21 cellular contexts compared by ENCODE assay signal in the genomic region with DNA sequence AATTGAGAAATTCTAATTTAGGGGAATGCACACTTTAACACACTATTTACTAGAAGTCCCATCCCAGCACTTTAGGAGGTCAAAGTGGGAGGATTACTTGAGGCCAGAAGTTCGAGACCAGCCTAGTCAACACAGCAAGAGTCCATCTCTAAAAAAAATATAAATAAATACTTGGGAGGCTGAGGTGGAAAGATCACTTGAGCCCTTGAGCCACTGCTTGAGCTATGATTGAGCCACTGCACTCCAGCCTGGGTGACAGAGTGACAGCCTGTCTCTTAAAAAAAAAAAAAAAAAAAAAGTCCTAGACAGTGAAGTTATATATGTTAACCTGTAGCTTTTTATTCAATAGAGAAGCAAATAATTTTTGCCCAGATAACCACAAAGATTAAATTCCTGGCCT.
"Had no signal": no experiment of that assay in that cellular context is flagged by ENCODE, and none has a peak within 500 bp of the region (broad histone marks: within the 10 kb centered on the region; RNA-seq: fewer than 3 reads in every experiment).

No MANE protein-coding gene starts in this region.

- DNase-seq: hippocampal formation; kidney glomerular epithelial cell; left cardiac atrium; left ventricle myocardium inferior; mesendoderm; naive B cell; natural killer cell; ovary; right lobe of liver; stimulated activated CD4-positive, alpha-beta T cell treated with anti-CD3 and anti-CD28 coated beads, Interleukin-1b, Interleukin-23, amount 100 ng/mL, for 48 hours; stimulated activated CD4-positive, alpha-beta T cell treated with anti-CD3 and anti-CD28 coated beads, Interleukin-2, amount 100 ng/mL, for 48 hours; stimulated activated CD4-positive, alpha-beta T cell treated with anti-CD3 and anti-CD28 coated beads, Interleukin-4, amount 100 ng/mL, for 4 hours; stimulated activated CD8-positive, alpha-beta memory T cell treated with anti-CD3 and anti-CD28 coated beads, Interleukin-4, amount 100 ng/mL, for 48 hours; stimulated activated naive CD4-positive, alpha-beta T cell treated with Interleukin-2 at 50 U/mL for 16 hours; stimulated activated naive CD8-positive, alpha-beta T cell treated with anti-CD3 and anti-CD28 coated beads, Interleukin-15, amount 100 ng/mL, for 72 hours; substantia nigra; upper lobe of left lung had no signal

- H3K27ac ChIP-seq: left ventricle myocardium inferior, ovary, right atrium auricular region, right lobe of liver, tibial nerve, upper lobe of left lung, vagina had no signal

- ATAC-seq: left cardiac atrium; natural killer cell; stimulated activated memory B cell treated with anti-CD40 and anti-IgM and Interleukin-4, amounts not matched to agents 10 μg/mL and 1 μg/mL and 100 μg/mL, for 72 hours; stimulated activated naive CD8-positive, alpha-beta T cell treated with anti-CD3 and anti-CD28 coated beads, Interleukin-15, amount 100 ng/mL, for 72 hours had no signal
